19 cellular contexts compared by ENCODE assay signal in genomic region chr5:118007262-118007661, GRCh38.
"Had no signal": no experiment of that assay in that cellular context is flagged by ENCODE, and none has a peak within 500 bp of the region (broad histone marks: within the 10 kb centered on the region; RNA-seq: fewer than 3 reads in every experiment).

No MANE protein-coding gene starts in this region.

- H3K4me3 Mint-ChIP-seq: activated CD4-positive, alpha-beta T cell treated with anti-CD3 and anti-CD28 coated beads for 36 hours; activated naive CD8-positive, alpha-beta T cell treated with anti-CD3 and anti-CD28 coated beads for 36 hours; activated T-helper 1 cell treated with anti-CD3 and anti-CD28 coated beads, Interleukin-12 subunit alpha, Interleukin-12 subunit beta, Interleukin-2, Interleukin-4 antibody, amounts not matched to agents 30 ng/mL and 10 ng/mL and 1 ng/mL, durations not matched to agents 14 hours and 24 hours and 36 hours; mesothelial cell of epicardium; nephron; WTC11 had no signal

- DNase-seq: activated CD4-positive, alpha-beta T cell treated with anti-CD3 and anti-CD28 coated beads for 36 hours; activated CD4-positive, alpha-beta T cell treated with anti-CD3 and anti-CD28 coated beads, Interleukin-2, amount 50 U/mL, for 48 hours; activated naive CD8-positive, alpha-beta T cell treated with anti-CD3 and anti-CD28 coated beads for 36 hours; amygdala; caudate nucleus; colonic mucosa; lower lobe of right lung; right lobe of liver; small intestine; stimulated activated CD4-positive, alpha-beta T cell treated with anti-CD3 and anti-CD28 coated beads, Interleukin-15, amount 100 ng/mL, for 24 hours; stimulated activated CD4-positive, alpha-beta T cell treated with anti-CD3 and anti-CD28 coated beads, Interleukin-4, amount 100 ng/mL, for 1 hour; stomach; trophoblast cell had no signal

- H3K27me3 ChIP-seq: colonic mucosa, right lobe of liver, stomach, vagina had no signal

- H3K4me1 ChIP-seq: colonic mucosa, lower lobe of right lung, parathyroid adenoma, right lobe of liver, stomach, vagina had no signal

- H3K9ac ChIP-seq: parathyroid adenoma had no signal

- H3K27ac ChIP-seq: colonic mucosa, lower lobe of right lung, parathyroid adenoma, right lobe of liver, stomach, vagina had no signal

- H3K27me3 Mint-ChIP-seq: activated CD4-positive, alpha-beta T cell treated with anti-CD3 and anti-CD28 coated beads for 36 hours; activated naive CD8-positive, alpha-beta T cell treated with anti-CD3 and anti-CD28 coated beads for 36 hours had no signal

- H3K4me3 ChIP-seq: colonic mucosa, lower lobe of right lung, right lobe of liver, stomach, vagina had no signal

- H3K9me3 Mint-ChIP-seq: activated T-helper 1 cell treated with anti-CD3 and anti-CD28 coated beads, Interleukin-12 subunit alpha, Interleukin-12 subunit beta, Interleukin-2, Interleukin-4 antibody, amounts not matched to agents 30 ng/mL and 10 ng/mL and 1 ng/mL, durations not matched to agents 14 hours and 24 hours and 36 hours; mesothelial cell of epicardium; nephron; WTC11 had no signal

- H2AFZ ChIP-seq: parathyroid adenoma had no signal

- H3K4me1 Mint-ChIP-seq: activated CD4-positive, alpha-beta T cell treated with anti-CD3 and anti-CD28 coated beads for 36 hours; activated naive CD8-positive, alpha-beta T cell treated with anti-CD3 and anti-CD28 coated beads for 36 hours had no signal

- H3K9me3 ChIP-seq: colonic mucosa, lower lobe of right lung, right lobe of liver, stomach, vagina had no signal

- H3K79me2 ChIP-seq: parathyroid adenoma had no signal

- H3K36me3 ChIP-seq: colonic mucosa, lower lobe of right lung, right lobe of liver, stomach, vagina had no signal

- H3K36me3 Mint-ChIP-seq: activated naive CD8-positive, alpha-beta T cell treated with anti-CD3 and anti-CD28 coated beads for 36 hours; mesothelial cell of epicardium; WTC11 had no signal

- H3K27ac Mint-ChIP-seq: activated CD4-positive, alpha-beta T cell treated with anti-CD3 and anti-CD28 coated beads for 36 hours; activated naive CD8-positive, alpha-beta T cell treated with anti-CD3 and anti-CD28 coated beads for 36 hours; activated T-helper 1 cell treated with anti-CD3 and anti-CD28 coated beads, Interleukin-12 subunit alpha, Interleukin-12 subunit beta, Interleukin-2, Interleukin-4 antibody, amounts not matched to agents 30 ng/mL and 10 ng/mL and 1 ng/mL, durations not matched to agents 14 hours and 24 hours and 36 hours; mesothelial cell of epicardium; nephron; WTC11 had no signal
